ENCODE assay signal across 1 cellular context in the genomic region with DNA sequence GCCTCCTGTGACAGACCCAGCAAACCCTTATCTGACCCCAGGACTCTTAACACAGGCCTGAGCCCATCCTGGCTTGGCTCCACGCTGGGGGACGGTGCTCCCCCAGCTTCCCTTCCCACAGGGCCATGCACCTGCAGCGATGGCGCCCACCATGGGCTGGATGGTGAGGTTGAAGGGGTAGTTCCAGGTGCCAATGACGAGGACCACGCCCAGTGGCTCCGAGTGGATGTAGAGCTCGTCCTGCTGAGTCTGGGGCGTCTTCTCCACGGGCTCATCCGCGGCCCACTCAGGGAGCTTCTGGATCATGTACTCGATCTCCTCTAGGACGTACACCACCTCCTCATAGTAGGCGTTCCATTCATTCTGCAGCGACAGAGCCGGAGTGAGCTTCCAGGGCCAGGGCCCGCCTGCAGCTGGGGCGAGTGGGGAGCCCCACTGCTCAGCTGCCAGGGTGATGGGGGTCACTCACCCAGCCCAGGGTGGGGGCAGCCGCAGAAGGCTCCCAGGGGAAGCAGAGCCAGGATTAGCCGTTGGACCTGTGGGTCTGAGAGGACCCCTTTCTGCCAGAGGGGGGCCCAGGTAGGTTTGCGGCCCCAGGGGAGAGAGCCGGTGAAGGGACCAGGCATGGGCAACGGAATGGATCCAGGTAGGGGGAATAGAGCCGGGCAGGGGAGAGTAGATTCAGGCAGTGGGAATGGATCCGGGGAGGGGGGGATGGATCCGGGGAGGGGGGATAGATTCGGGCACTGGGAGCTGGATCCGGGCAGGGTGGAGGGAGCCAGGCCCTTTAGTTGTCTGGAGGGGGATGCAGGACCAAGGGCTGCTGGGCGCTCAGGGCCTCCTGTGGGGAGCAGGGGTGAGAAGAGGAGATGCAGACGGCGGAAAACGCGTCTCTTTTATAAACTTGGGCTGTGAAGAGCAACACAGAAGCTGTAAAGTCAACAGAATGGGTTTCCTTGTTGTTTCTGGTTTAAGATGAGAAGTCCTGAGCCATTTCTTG.
TF ChIP-seq lines count a peak whose summit lies in the region.

No MANE protein-coding gene starts in this region.

TF ChIP-seq in SK-N-SH treated with all-trans-retinoic acid at 6 μM for 48 hours, 23 proteins besides CTCF, POLR2A, EP300 and RAD21:
- no peak for TF ChIP-seq SNAI2 (CRISPR knock-in tag; IDR thresholded peaks at IDR 0.05)
- TF ChIP-seq TOX (CRISPR knock-in tag; IDR thresholded peaks at IDR 0.05; ENCODE audit: borderline replicate concordance): no peak
- TF ChIP-seq GLIS3 (CRISPR knock-in tag; IDR thresholded peaks at IDR 0.05): no peak
- no peak for TF ChIP-seq ZNF70 (CRISPR knock-in tag; IDR thresholded peaks at IDR 0.05)
- no peak for TF ChIP-seq ARNTL (CRISPR knock-in tag; IDR thresholded peaks at IDR 0.05; ENCODE audit: borderline replicate concordance, low read depth)
- TF ChIP-seq, protein P1, sequence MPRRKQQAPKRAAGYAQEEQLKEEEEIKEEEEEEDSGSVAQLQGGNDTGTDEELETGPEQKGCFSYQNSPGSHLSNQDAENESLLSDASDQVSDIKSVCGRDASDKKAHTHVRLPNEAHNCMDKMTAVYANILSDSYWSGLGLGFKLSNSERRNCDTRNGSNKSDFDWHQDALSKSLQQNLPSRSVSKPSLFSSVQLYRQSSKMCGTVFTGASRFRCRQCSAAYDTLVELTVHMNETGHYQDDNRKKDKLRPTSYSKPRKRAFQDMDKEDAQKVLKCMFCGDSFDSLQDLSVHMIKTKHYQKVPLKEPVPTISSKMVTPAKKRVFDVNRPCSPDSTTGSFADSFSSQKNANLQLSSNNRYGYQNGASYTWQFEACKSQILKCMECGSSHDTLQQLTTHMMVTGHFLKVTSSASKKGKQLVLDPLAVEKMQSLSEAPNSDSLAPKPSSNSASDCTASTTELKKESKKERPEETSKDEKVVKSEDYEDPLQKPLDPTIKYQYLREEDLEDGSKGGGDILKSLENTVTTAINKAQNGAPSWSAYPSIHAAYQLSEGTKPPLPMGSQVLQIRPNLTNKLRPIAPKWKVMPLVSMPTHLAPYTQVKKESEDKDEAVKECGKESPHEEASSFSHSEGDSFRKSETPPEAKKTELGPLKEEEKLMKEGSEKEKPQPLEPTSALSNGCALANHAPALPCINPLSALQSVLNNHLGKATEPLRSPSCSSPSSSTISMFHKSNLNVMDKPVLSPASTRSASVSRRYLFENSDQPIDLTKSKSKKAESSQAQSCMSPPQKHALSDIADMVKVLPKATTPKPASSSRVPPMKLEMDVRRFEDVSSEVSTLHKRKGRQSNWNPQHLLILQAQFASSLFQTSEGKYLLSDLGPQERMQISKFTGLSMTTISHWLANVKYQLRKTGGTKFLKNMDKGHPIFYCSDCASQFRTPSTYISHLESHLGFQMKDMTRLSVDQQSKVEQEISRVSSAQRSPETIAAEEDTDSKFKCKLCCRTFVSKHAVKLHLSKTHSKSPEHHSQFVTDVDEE (CRISPR knock-in tag; IDR thresholded peaks at IDR 0.05): no peak
- TF ChIP-seq, protein P2, sequence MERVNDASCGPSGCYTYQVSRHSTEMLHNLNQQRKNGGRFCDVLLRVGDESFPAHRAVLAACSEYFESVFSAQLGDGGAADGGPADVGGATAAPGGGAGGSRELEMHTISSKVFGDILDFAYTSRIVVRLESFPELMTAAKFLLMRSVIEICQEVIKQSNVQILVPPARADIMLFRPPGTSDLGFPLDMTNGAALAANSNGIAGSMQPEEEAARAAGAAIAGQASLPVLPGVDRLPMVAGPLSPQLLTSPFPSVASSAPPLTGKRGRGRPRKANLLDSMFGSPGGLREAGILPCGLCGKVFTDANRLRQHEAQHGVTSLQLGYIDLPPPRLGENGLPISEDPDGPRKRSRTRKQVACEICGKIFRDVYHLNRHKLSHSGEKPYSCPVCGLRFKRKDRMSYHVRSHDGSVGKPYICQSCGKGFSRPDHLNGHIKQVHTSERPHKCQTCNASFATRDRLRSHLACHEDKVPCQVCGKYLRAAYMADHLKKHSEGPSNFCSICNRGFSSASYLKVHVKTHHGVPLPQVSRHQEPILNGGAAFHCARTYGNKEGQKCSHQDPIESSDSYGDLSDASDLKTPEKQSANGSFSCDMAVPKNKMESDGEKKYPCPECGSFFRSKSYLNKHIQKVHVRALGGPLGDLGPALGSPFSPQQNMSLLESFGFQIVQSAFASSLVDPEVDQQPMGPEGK (CRISPR knock-in tag; IDR thresholded peaks at IDR 0.05; ENCODE audit: borderline replicate concordance): no peak
- no peak for TF ChIP-seq RARB (CRISPR knock-in tag; IDR thresholded peaks at IDR 0.05)
- TF ChIP-seq OSR1 (CRISPR knock-in tag; IDR thresholded peaks at IDR 0.05): no peak
- no peak for TF ChIP-seq PPARA (CRISPR knock-in tag; IDR thresholded peaks at IDR 0.05; ENCODE audit: borderline replicate concordance)
- no peak for TF ChIP-seq CSDC2 (CRISPR knock-in tag; IDR thresholded peaks at IDR 0.05)
- TF ChIP-seq TCF4 (CRISPR knock-in tag; IDR thresholded peaks at IDR 0.05; ENCODE audit: borderline replicate concordance): no peak
- TF ChIP-seq, protein P3, sequence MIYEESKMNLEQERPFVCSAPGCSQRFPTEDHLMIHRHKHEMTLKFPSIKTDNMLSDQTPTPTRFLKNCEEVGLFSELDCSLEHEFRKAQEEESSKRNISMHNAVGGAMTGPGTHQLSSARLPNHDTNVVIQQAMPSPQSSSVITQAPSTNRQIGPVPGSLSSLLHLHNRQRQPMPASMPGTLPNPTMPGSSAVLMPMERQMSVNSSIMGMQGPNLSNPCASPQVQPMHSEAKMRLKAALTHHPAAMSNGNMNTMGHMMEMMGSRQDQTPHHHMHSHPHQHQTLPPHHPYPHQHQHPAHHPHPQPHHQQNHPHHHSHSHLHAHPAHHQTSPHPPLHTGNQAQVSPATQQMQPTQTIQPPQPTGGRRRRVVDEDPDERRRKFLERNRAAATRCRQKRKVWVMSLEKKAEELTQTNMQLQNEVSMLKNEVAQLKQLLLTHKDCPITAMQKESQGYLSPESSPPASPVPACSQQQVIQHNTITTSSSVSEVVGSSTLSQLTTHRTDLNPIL (CRISPR knock-in tag; IDR thresholded peaks at IDR 0.05; ENCODE audit: low read depth): no peak
